In the genomic region with DNA sequence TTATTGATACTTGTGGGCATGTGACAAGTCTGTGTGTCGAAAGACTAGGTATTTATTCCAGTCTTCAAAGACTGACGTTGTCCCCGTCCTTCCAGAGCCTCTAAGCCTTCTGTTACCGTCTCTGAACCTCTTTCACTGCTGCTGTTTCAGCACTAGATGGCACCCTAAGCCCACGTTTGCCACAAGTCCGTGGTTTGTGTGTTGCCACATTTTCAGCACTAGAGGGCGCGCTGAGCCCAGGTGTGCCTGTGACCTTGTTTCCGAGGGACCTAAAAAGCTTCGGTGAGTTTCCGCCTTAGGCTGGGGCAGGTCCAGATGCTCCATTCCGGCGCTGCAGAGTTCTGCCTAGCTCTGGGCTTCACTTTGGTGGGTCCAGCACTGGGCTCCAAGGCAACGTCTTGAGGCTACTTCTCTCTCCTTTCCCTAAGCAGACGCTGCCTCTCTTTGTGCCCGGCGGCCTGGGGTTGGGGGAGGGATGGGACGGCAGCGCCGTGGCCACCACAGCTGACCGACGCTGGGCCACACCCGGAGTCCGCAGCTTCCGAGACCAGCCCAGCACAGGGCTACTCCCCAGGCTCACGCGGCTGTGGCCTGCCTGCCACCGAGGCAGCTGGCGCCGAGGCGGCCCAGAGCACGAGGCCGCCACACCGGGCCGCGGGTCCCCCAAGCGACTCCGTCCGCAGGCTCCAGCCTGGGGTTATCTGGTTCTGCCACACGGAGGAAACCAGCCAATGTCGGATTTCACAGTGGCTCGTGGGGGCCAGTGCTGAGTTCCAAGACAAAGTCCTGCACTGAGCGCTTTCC, we compare ENCODE assay signal across 1 cellular context.
TF ChIP-seq lines count a peak whose summit lies in the region.

No MANE protein-coding gene starts in this region.

TF ChIP-seq in HepG2, 621 proteins besides CTCF, POLR2A, EP300 and RAD21 (continued from another document and continues in another):
- peak; percentile 60; the same call in 1 of the 2 replicates for TF ChIP-seq ELF3 (CRISPR knock-in tag; IDR thresholded peaks at IDR 0.05)
- TF ChIP-seq ZNF672 (CRISPR knock-in tag; IDR thresholded peaks at IDR 0.05), result no peak
- no peak for TF ChIP-seq ZNF253 (CRISPR knock-in tag; IDR thresholded peaks at IDR 0.05; ENCODE audit: borderline replicate concordance)
- TF ChIP-seq, protein P1, sequence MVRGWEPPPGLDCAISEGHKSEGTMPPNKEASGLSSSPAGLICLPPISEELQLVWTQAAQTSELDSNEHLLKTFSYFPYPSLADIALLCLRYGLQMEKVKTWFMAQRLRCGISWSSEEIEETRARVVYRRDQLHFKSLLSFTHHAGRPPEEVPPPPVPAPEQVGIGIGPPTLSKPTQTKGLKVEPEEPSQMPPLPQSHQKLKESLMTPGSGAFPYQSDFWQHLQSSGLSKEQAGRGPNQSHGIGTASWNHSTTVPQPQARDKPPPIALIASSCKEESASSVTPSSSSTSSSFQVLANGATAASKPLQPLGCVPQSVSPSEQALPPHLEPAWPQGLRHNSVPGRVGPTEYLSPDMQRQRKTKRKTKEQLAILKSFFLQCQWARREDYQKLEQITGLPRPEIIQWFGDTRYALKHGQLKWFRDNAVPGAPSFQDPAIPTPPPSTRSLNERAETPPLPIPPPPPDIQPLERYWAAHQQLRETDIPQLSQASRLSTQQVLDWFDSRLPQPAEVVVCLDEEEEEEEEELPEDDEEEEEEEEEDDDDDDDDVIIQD (CRISPR knock-in tag; IDR thresholded peaks at IDR 0.05; ENCODE audit: low read depth), result peak; percentile 35; the same call in 1 of the 2 replicates
- TF ChIP-seq CEBPG (CRISPR knock-in tag; IDR thresholded peaks at IDR 0.05), result peak; percentile 60
- peak; percentile 93 for TF ChIP-seq KDM3A (CRISPR knock-in tag; IDR thresholded peaks at IDR 0.05; ENCODE audit: low read depth)
- TF ChIP-seq ZNF546 (CRISPR knock-in tag; conservative IDR thresholded peaks at IDR 0.05), result 0 out of 2 replicates have a peak, but pooled peaks have one; percentile 51
- no peak for TF ChIP-seq ZNF136 (CRISPR knock-in tag; IDR thresholded peaks at IDR 0.05; ENCODE audit: low read depth)
- TF ChIP-seq, protein P2, sequence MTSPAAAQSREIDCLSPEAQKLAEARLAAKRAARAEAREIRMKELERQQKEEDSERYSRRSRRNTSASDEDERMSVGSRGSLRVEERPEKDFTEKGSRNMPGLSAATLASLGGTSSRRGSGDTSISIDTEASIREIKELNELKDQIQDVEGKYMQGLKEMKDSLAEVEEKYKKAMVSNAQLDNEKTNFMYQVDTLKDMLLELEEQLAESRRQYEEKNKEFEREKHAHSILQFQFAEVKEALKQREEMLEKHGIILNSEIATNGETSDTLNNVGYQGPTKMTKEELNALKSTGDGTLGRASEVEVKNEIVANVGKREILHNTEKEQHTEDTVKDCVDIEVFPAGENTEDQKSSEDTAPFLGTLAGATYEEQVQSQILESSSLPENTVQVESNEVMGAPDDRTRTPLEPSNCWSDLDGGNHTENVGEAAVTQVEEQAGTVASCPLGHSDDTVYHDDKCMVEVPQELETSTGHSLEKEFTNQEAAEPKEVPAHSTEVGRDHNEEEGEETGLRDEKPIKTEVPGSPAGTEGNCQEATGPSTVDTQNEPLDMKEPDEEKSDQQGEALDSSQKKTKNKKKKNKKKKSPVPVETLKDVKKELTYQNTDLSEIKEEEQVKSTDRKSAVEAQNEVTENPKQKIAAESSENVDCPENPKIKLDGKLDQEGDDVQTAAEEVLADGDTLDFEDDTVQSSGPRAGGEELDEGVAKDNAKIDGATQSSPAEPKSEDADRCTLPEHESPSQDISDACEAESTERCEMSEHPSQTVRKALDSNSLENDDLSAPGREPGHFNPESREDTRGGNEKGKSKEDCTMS (CRISPR knock-in tag; conservative IDR thresholded peaks at IDR 0.05), result no peak
- no peak for TF ChIP-seq ZNF44 (CRISPR knock-in tag; IDR thresholded peaks at IDR 0.05)
- TF ChIP-seq ZSCAN21 (CRISPR knock-in tag; IDR thresholded peaks at IDR 0.05; ENCODE audit: borderline replicate concordance), result peak; percentile 40; the same call in 1 of the 2 replicates
- peak; percentile 100 for TF ChIP-seq SMC3 (IDR thresholded peaks at IDR 0.05; ENCODE audit: low read length)
- no peak for TF ChIP-seq ZNF720 (CRISPR knock-in tag; IDR thresholded peaks at IDR 0.05)
- peak; percentile 62 for TF ChIP-seq FOXA3 (CRISPR knock-in tag; IDR thresholded peaks at IDR 0.05)
- TF ChIP-seq ZNF572 (CRISPR knock-in tag; IDR thresholded peaks at IDR 0.05), result no peak
- 0 out of 2 replicates have a peak, but pooled peaks have one; percentile 43 for TF ChIP-seq ZNF772 (CRISPR knock-in tag; IDR thresholded peaks at IDR 0.05)
- TF ChIP-seq, protein P3, sequence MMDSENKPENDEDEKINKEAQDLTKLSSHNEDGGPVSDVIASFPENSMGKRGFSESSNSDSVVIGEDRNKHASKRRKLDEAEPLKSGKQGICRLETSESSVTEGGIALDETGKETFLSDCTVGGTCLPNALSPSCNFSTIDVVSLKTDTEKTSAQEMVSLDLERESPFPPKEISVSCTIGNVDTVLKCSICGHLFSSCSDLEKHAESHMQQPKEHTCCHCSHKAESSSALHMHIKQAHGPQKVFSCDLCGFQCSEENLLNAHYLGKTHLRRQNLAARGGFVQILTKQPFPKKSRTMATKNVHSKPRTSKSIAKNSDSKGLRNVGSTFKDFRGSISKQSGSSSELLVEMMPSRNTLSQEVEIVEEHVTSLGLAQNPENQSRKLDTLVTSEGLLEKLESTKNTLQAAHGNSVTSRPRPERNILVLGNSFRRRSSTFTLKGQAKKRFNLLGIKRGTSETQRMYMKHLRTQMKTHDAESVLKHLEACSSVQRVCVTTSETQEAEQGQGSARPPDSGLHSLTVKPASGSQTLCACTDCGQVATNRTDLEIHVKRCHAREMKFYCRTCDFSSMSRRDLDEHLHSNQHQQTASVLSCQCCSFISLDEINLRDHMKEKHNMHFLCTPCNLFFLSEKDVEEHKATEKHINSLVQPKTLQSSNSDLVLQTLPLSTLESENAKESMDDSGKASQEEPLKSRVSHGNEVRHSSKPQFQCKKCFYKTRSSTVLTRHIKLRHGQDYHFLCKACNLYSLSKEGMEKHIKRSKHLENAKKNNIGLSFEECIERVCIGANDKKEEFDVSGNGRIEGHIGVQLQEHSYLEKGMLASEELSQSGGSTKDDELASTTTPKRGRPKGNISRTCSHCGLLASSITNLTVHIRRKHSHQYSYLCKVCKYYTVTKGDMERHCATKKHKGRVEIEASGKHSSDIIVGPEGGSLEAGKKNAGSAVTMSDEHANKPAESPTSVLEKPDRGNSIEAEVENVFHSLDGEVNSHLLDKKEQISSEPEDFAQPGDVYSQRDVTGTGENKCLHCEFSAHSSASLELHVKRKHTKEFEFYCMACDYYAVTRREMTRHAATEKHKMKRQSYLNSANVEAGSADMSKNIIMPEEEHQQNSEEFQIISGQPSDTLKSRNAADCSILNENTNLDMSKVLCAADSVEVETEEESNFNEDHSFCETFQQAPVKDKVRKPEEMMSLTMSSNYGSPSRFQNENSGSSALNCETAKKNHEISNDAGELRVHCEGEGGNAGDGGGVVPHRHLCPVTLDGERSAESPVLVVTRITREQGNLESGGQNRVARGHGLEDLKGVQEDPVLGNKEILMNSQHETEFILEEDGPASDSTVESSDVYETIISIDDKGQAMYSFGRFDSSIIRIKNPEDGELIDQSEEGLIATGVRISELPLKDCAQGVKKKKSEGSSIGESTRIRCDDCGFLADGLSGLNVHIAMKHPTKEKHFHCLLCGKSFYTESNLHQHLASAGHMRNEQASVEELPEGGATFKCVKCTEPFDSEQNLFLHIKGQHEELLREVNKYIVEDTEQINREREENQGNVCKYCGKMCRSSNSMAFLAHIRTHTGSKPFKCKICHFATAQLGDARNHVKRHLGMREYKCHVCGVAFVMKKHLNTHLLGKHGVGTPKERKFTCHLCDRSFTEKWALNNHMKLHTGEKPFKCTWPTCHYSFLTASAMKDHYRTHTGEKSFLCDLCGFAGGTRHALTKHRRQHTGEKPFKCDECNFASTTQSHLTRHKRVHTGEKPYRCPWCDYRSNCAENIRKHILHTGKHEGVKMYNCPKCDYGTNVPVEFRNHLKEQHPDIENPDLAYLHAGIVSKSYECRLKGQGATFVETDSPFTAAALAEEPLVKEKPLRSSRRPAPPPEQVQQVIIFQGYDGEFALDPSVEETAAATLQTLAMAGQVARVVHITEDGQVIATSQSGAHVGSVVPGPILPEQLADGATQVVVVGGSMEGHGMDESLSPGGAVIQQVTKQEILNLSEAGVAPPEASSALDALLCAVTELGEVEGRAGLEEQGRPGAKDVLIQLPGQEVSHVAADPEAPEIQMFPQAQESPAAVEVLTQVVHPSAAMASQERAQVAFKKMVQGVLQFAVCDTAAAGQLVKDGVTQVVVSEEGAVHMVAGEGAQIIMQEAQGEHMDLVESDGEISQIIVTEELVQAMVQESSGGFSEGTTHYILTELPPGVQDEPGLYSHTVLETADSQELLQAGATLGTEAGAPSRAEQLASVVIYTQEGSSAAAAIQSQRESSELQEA (CRISPR knock-in tag; IDR thresholded peaks at IDR 0.05; ENCODE audit: not compliant biosample characterization), result no peak
- 0 out of 2 replicates have a peak, but pooled peaks have one; percentile 52 for TF ChIP-seq ZNF776 (CRISPR knock-in tag; IDR thresholded peaks at IDR 0.05)
- 0 out of 2 replicates have a peak, but pooled peaks have one; percentile 19 for TF ChIP-seq HOXA3 (CRISPR knock-in tag; IDR thresholded peaks at IDR 0.05)
- no peak for TF ChIP-seq ZNF564 (CRISPR knock-in tag; IDR thresholded peaks at IDR 0.05)
- no peak for TF ChIP-seq RAD51 (IDR thresholded peaks at IDR 0.05; ENCODE audit: borderline replicate concordance)
- TF ChIP-seq, protein P4, sequence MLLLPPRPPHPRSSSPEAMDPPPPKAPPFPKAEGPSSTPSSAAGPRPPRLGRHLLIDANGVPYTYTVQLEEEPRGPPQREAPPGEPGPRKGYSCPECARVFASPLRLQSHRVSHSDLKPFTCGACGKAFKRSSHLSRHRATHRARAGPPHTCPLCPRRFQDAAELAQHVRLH (CRISPR knock-in tag; IDR thresholded peaks at IDR 0.05; ENCODE audit: borderline replicate concordance, low read depth), result 0 out of 2 replicates have a peak, but pooled peaks have one; percentile 35
- no peak for TF ChIP-seq KAT7 (CRISPR knock-in tag; IDR thresholded peaks at IDR 0.05; ENCODE audit: borderline replicate concordance)
- peak; percentile 1 for TF ChIP-seq AGO1 (IDR thresholded peaks at IDR 0.05; ENCODE audit: low read depth, low read length, poor library complexity, severe bottlenecking)
- peak; percentile 37 for TF ChIP-seq ZFP36 (IDR thresholded peaks at IDR 0.05; ENCODE audit: borderline replicate concordance, low read depth, low read length, partially characterized antibody)
- 0 out of 2 replicates have a peak, but pooled peaks have one; percentile 13 for TF ChIP-seq ETV5 (CRISPR knock-in tag; IDR thresholded peaks at IDR 0.05; ENCODE audit: borderline replicate concordance)
- TF ChIP-seq NR2F1 (CRISPR knock-in tag; IDR thresholded peaks at IDR 0.05), result no peak
- TF ChIP-seq, protein P5, sequence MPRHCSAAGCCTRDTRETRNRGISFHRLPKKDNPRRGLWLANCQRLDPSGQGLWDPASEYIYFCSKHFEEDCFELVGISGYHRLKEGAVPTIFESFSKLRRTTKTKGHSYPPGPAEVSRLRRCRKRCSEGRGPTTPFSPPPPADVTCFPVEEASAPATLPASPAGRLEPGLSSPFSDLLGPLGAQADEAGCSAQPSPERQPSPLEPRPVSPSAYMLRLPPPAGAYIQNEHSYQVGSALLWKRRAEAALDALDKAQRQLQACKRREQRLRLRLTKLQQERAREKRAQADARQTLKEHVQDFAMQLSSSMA (CRISPR knock-in tag; IDR thresholded peaks at IDR 0.05), result 0 out of 2 replicates have a peak, but pooled peaks have one; percentile 11
- peak; percentile 74; the same call in 1 of the 2 replicates for TF ChIP-seq KDM5B (CRISPR knock-in tag; IDR thresholded peaks at IDR 0.05; ENCODE audit: borderline replicate concordance)
- TF ChIP-seq GPN1 (CRISPR knock-in tag; IDR thresholded peaks at IDR 0.05; ENCODE audit: borderline replicate concordance), result no peak
- TF ChIP-seq HMG20B (CRISPR knock-in tag; conservative IDR thresholded peaks at IDR 0.05), result 0 out of 2 replicates have a peak, but pooled peaks have one; percentile 24
- TF ChIP-seq MTF1 (CRISPR knock-in tag; IDR thresholded peaks at IDR 0.05), result no peak
- TF ChIP-seq SRY (CRISPR knock-in tag; IDR thresholded peaks at IDR 0.05), result 0 out of 2 replicates have a peak, but pooled peaks have one; percentile 19
- TF ChIP-seq, protein P6, sequence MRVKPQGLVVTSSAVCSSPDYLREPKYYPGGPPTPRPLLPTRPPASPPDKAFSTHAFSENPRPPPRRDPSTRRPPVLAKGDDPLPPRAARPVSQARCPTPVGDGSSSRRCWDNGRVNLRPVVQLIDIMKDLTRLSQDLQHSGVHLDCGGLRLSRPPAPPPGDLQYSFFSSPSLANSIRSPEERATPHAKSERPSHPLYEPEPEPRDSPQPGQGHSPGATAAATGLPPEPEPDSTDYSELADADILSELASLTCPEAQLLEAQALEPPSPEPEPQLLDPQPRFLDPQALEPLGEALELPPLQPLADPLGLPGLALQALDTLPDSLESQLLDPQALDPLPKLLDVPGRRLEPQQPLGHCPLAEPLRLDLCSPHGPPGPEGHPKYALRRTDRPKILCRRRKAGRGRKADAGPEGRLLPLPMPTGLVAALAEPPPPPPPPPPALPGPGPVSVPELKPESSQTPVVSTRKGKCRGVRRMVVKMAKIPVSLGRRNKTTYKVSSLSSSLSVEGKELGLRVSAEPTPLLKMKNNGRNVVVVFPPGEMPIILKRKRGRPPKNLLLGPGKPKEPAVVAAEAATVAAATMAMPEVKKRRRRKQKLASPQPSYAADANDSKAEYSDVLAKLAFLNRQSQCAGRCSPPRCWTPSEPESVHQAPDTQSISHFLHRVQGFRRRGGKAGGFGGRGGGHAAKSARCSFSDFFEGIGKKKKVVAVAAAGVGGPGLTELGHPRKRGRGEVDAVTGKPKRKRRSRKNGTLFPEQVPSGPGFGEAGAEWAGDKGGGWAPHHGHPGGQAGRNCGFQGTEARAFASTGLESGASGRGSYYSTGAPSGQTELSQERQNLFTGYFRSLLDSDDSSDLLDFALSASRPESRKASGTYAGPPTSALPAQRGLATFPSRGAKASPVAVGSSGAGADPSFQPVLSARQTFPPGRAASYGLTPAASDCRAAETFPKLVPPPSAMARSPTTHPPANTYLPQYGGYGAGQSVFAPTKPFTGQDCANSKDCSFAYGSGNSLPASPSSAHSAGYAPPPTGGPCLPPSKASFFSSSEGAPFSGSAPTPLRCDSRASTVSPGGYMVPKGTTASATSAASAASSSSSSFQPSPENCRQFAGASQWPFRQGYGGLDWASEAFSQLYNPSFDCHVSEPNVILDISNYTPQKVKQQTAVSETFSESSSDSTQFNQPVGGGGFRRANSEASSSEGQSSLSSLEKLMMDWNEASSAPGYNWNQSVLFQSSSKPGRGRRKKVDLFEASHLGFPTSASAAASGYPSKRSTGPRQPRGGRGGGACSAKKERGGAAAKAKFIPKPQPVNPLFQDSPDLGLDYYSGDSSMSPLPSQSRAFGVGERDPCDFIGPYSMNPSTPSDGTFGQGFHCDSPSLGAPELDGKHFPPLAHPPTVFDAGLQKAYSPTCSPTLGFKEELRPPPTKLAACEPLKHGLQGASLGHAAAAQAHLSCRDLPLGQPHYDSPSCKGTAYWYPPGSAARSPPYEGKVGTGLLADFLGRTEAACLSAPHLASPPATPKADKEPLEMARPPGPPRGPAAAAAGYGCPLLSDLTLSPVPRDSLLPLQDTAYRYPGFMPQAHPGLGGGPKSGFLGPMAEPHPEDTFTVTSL (CRISPR knock-in tag; IDR thresholded peaks at IDR 0.05; ENCODE audit: borderline replicate concordance), result 0 out of 2 replicates have a peak, but pooled peaks have one; percentile 18
